Comparison of ENCODE assay signal across 1 cellular context in the genomic region with DNA sequence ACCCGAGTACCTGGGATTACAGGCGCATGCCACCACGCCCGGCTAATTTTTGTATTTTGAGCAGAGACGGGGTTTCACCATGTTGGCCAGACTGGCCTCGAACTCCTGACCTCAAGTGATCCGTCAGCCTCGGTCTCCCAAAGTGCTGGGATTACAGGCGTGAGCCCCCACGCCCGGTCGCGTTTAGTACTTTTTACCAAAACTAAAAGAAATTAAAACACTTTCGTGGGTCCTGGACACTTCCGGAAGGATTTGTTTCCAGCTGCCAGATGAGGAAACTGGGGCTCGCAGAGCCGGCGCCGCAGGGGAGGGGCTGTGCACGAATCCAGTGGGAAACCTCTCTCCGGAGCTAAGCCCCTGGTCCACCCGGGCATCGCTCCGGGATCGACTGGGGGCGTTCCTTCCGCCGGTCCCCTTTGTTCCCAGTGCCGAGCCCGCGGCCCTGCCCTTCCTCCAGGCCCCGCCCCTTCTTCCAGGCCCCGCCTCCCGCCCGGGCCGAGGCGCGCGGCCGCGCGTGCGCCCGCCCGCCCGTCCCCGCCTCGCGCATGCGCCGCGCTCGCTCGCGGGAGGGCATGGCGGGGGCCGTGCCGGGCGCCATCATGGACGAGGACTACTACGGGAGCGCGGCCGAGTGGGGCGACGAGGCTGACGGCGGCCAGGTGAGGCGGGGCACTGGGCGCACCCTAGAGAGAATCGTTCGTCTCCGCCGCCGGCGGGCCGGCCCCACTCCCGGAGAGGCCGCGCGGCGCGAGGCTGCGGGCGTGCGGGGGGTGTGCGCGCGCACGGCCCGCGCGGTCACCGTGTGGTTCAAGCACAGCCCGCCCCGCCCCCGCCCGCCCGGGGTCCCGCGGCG.
TF ChIP-seq lines count a peak whose summit lies in the region.

A gene with protein sequence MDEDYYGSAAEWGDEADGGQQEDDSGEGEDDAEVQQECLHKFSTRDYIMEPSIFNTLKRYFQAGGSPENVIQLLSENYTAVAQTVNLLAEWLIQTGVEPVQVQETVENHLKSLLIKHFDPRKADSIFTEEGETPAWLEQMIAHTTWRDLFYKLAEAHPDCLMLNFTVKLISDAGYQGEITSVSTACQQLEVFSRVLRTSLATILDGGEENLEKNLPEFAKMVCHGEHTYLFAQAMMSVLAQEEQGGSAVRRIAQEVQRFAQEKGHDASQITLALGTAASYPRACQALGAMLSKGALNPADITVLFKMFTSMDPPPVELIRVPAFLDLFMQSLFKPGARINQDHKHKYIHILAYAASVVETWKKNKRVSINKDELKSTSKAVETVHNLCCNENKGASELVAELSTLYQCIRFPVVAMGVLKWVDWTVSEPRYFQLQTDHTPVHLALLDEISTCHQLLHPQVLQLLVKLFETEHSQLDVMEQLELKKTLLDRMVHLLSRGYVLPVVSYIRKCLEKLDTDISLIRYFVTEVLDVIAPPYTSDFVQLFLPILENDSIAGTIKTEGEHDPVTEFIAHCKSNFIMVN (plus strand): TSS at position 546 of the 853 bp plus-strand sequence. CDS start 54 bp downstream, at position 600.

TF ChIP-seq in HepG2, 621 proteins besides CTCF, POLR2A, EP300 and RAD21 (continued from another document and continues in another):
- TF ChIP-seq, protein P1, sequence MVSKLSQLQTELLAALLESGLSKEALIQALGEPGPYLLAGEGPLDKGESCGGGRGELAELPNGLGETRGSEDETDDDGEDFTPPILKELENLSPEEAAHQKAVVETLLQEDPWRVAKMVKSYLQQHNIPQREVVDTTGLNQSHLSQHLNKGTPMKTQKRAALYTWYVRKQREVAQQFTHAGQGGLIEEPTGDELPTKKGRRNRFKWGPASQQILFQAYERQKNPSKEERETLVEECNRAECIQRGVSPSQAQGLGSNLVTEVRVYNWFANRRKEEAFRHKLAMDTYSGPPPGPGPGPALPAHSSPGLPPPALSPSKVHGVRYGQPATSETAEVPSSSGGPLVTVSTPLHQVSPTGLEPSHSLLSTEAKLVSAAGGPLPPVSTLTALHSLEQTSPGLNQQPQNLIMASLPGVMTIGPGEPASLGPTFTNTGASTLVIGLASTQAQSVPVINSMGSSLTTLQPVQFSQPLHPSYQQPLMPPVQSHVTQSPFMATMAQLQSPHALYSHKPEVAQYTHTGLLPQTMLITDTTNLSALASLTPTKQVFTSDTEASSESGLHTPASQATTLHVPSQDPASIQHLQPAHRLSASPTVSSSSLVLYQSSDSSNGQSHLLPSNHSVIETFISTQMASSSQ (IDR thresholded peaks at IDR 0.05; ENCODE audit: low read depth) = 0 out of 2 replicates have a peak, but pooled peaks have one; percentile 20
- TF ChIP-seq, protein P1 (CRISPR knock-in tag; IDR thresholded peaks at IDR 0.05; ENCODE audit: borderline replicate concordance) = peak; percentile 51; the same call in 1 of the 2 replicates
- TF ChIP-seq, protein P2, sequence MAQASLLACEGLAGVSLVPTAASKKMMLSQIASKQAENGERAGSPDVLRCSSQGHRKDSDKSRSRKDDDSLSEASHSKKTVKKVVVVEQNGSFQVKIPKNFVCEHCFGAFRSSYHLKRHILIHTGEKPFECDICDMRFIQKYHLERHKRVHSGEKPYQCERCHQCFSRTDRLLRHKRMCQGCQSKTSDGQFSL (CRISPR knock-in tag; IDR thresholded peaks at IDR 0.05) = peak; percentile 59; the same call in 1 of the 2 replicates
- TF ChIP-seq, protein P3, sequence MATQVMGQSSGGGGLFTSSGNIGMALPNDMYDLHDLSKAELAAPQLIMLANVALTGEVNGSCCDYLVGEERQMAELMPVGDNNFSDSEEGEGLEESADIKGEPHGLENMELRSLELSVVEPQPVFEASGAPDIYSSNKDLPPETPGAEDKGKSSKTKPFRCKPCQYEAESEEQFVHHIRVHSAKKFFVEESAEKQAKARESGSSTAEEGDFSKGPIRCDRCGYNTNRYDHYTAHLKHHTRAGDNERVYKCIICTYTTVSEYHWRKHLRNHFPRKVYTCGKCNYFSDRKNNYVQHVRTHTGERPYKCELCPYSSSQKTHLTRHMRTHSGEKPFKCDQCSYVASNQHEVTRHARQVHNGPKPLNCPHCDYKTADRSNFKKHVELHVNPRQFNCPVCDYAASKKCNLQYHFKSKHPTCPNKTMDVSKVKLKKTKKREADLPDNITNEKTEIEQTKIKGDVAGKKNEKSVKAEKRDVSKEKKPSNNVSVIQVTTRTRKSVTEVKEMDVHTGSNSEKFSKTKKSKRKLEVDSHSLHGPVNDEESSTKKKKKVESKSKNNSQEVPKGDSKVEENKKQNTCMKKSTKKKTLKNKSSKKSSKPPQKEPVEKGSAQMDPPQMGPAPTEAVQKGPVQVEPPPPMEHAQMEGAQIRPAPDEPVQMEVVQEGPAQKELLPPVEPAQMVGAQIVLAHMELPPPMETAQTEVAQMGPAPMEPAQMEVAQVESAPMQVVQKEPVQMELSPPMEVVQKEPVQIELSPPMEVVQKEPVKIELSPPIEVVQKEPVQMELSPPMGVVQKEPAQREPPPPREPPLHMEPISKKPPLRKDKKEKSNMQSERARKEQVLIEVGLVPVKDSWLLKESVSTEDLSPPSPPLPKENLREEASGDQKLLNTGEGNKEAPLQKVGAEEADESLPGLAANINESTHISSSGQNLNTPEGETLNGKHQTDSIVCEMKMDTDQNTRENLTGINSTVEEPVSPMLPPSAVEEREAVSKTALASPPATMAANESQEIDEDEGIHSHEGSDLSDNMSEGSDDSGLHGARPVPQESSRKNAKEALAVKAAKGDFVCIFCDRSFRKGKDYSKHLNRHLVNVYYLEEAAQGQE (IDR thresholded peaks at IDR 0.05; ENCODE audit: borderline replicate concordance in 1 of 2, low read depth in 1 of 2, low read length in 2 of 2) = peak in 1 of 2 experiments; percentile 3; a peak in 1 of 4 replicates
- TF ChIP-seq ZNF530 (CRISPR knock-in tag; IDR thresholded peaks at IDR 0.05; ENCODE audit: low read depth) (no peak), JUND (CRISPR knock-in tag; IDR thresholded peaks at IDR 0.05) (0 out of 2 replicates have a peak, but pooled peaks have one; percentile 42), ZNF432 (CRISPR knock-in tag; IDR thresholded peaks at IDR 0.05; ENCODE audit: borderline replicate concordance) (no peak), TOE1 (CRISPR knock-in tag; IDR thresholded peaks at IDR 0.05) (peak; percentile 39; the same call in 1 of the 2 replicates), NCOA1 (CRISPR knock-in tag; IDR thresholded peaks at IDR 0.05) (0 out of 2 replicates have a peak, but pooled peaks have one; percentile 8), POLR2AphosphoS2 (IDR thresholded peaks at IDR 0.05; ENCODE audit: low read depth, low read length) (no peak), NFE2L1 (CRISPR knock-in tag; IDR thresholded peaks at IDR 0.05; ENCODE audit: borderline replicate concordance) (no peak), ZNF292 (CRISPR knock-in tag; IDR thresholded peaks at IDR 0.05; ENCODE audit: borderline replicate concordance, low read depth) (peak; percentile 56; the same call in 1 of the 2 replicates), ZSCAN20 (CRISPR knock-in tag; IDR thresholded peaks at IDR 0.05; ENCODE audit: borderline replicate concordance) (no peak), ZNF264 (CRISPR knock-in tag; IDR thresholded peaks at IDR 0.05) (0 out of 2 replicates have a peak, but pooled peaks have one; percentile 32), FOXA3 (CRISPR knock-in tag; IDR thresholded peaks at IDR 0.05) (peak; percentile 44; the same call in 1 of the 2 replicates), HNRNPUL1 (IDR thresholded peaks at IDR 0.05; ENCODE audit: low read depth, low read length) (no peak), HCFC1 (IDR thresholded peaks at IDR 0.05; ENCODE audit: low read depth, low read length) (no peak), DPF2 (CRISPR knock-in tag; IDR thresholded peaks at IDR 0.05; ENCODE audit: borderline replicate concordance, low read depth) (no peak)
- TF ChIP-seq, protein P4, sequence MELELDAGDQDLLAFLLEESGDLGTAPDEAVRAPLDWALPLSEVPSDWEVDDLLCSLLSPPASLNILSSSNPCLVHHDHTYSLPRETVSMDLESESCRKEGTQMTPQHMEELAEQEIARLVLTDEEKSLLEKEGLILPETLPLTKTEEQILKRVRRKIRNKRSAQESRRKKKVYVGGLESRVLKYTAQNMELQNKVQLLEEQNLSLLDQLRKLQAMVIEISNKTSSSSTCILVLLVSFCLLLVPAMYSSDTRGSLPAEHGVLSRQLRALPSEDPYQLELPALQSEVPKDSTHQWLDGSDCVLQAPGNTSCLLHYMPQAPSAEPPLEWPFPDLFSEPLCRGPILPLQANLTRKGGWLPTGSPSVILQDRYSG (CRISPR knock-in tag; IDR thresholded peaks at IDR 0.05) = no peak
- TF ChIP-seq, protein P5, sequence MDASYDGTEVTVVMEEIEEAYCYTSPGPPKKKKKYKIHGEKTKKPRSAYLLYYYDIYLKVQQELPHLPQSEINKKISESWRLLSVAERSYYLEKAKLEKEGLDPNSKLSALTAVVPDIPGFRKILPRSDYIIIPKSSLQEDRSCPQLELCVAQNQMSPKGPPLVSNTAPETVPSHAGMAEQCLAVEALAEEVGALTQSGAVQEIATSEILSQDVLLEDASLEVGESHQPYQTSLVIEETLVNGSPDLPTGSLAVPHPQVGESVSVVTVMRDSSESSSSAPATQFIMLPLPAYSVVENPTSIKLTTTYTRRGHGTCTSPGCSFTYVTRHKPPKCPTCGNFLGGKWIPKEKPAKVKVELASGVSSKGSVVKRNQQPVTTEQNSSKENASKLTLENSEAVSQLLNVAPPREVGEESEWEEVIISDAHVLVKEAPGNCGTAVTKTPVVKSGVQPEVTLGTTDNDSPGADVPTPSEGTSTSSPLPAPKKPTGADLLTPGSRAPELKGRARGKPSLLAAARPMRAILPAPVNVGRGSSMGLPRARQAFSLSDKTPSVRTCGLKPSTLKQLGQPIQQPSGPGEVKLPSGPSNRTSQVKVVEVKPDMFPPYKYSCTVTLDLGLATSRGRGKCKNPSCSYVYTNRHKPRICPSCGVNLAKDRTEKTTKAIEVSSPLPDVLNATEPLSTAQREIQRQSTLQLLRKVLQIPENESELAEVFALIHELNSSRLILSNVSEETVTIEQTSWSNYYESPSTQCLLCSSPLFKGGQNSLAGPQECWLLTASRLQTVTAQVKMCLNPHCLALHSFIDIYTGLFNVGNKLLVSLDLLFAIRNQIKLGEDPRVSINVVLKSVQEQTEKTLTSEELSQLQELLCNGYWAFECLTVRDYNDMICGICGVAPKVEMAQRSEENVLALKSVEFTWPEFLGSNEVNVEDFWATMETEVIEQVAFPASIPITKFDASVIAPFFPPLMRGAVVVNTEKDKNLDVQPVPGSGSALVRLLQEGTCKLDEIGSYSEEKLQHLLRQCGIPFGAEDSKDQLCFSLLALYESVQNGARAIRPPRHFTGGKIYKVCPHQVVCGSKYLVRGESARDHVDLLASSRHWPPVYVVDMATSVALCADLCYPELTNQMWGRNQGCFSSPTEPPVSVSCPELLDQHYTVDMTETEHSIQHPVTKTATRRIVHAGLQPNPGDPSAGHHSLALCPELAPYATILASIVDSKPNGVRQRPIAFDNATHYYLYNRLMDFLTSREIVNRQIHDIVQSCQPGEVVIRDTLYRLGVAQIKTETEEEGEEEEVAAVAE (CRISPR knock-in tag; IDR thresholded peaks at IDR 0.05; ENCODE audit: borderline replicate concordance) = 0 out of 2 replicates have a peak, but pooled peaks have one; percentile 55
- TF ChIP-seq, protein P6, sequence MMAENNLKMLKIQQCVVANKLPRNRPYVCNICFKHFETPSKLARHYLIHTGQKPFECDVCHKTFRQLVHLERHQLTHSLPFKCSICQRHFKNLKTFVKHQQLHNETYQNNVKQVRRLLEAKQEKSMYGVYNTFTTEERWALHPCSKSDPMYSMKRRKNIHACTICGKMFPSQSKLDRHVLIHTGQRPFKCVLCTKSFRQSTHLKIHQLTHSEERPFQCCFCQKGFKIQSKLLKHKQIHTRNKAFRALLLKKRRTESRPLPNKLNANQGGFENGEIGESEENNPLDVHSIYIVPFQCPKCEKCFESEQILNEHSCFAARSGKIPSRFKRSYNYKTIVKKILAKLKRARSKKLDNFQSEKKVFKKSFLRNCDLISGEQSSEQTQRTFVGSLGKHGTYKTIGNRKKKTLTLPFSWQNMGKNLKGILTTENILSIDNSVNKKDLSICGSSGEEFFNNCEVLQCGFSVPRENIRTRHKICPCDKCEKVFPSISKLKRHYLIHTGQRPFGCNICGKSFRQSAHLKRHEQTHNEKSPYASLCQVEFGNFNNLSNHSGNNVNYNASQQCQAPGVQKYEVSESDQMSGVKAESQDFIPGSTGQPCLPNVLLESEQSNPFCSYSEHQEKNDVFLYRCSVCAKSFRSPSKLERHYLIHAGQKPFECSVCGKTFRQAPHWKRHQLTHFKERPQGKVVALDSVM (CRISPR knock-in tag; IDR thresholded peaks at IDR 0.05) = no peak
- TF ChIP-seq, protein P7, sequence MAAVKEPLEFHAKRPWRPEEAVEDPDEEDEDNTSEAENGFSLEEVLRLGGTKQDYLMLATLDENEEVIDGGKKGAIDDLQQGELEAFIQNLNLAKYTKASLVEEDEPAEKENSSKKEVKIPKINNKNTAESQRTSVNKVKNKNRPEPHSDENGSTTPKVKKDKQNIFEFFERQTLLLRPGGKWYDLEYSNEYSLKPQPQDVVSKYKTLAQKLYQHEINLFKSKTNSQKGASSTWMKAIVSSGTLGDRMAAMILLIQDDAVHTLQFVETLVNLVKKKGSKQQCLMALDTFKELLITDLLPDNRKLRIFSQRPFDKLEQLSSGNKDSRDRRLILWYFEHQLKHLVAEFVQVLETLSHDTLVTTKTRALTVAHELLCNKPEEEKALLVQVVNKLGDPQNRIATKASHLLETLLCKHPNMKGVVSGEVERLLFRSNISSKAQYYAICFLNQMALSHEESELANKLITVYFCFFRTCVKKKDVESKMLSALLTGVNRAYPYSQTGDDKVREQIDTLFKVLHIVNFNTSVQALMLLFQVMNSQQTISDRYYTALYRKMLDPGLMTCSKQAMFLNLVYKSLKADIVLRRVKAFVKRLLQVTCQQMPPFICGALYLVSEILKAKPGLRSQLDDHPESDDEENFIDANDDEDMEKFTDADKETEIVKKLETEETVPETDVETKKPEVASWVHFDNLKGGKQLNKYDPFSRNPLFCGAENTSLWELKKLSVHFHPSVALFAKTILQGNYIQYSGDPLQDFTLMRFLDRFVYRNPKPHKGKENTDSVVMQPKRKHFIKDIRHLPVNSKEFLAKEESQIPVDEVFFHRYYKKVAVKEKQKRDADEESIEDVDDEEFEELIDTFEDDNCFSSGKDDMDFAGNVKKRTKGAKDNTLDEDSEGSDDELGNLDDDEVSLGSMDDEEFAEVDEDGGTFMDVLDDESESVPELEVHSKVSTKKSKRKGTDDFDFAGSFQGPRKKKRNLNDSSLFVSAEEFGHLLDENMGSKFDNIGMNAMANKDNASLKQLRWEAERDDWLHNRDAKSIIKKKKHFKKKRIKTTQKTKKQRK (IDR thresholded peaks at IDR 0.05; ENCODE audit: low read length) = no peak
- TF ChIP-seq, protein P8, sequence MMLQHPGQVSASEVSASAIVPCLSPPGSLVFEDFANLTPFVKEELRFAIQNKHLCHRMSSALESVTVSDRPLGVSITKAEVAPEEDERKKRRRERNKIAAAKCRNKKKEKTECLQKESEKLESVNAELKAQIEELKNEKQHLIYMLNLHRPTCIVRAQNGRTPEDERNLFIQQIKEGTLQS (CRISPR knock-in tag; IDR thresholded peaks at IDR 0.05) = no peak
